3 cellular contexts compared by ENCODE assay signal in the genomic region with DNA sequence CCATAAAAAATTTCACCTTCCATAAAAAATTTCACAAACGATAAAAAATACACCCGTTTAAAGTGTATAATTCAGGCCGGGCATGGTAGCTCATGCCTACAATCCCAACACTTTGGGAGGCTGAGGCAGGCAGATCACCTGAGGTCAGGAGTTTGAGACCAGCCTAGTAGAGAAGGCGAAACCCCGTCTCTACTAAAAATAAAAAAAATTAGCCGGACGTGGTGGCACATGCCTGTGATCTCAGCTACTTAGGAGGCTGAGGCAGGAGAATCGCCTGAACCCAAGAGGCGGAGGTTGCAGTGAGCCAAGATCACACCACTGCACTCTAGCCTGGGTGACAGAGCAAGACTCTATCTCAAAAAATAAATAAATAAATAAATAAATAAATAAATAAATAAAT. TPM values are rescaled to one million over a fixed set of nuclear protein-coding genes. Genes with fewer than 3 reads are reported as not detected.
"Had no signal": no experiment of that assay in that cellular context is flagged by ENCODE, and none has a peak within 500 bp of the region (broad histone marks: within the 10 kb centered on the region; RNA-seq: fewer than 3 reads in every experiment).

No MANE protein-coding gene starts in this region.

RNA-seq across cellular contexts. Expression of gene TLR10, which starts 23.5 kb away (rescaled TPM):
- total RNA-seq: chondrocyte, left ventricle myocardium superior, vagina had no signal
